ENCODE assay signal across 1 cellular context in the genomic region with DNA sequence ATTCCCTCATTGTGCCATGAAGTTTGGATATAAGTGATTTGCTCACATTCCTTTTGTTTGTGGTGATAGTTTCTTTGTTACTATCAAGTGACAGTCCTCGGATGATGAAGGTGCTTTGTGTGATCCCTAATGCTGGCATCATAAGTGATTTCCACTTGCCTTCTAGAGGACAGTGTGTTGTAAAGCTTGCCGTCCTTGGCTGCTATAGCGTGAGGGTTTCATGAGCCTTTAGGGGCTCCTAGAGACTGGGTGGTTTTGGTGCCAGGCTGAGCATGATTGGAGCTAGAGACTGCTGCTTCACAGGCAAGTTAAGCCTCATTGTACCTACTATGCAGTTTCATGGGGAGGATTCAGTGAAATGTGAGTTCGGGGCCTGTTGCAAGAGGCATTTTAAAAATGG.
TF ChIP-seq lines count a peak whose summit lies in the region.

No MANE protein-coding gene starts in this region.

TF ChIP-seq in SK-N-SH, 30 proteins besides CTCF, POLR2A, EP300 and RAD21 (continued from another document):
- TF ChIP-seq ZBTB33 (IDR thresholded peaks at IDR 0.05; ENCODE audit: borderline replicate concordance, low read depth) (no peak), EZH2phosphoT487 (IDR thresholded peaks at IDR 0.05; ENCODE audit: borderline replicate concordance, low read depth) (no peak), TCF12 (IDR thresholded peaks at IDR 0.05) (no peak), FOXM1 (IDR thresholded peaks at IDR 0.05; ENCODE audit: low read depth) (no peak), NFIC (IDR thresholded peaks at IDR 0.05; ENCODE audit: borderline replicate concordance) (no peak), RXRA (IDR thresholded peaks at IDR 0.05; ENCODE audit: borderline replicate concordance, low read depth) (no peak), RCOR1 (IDR thresholded peaks at IDR 0.05; ENCODE audit: low read length) (no peak)
- TF ChIP-seq, protein P1, sequence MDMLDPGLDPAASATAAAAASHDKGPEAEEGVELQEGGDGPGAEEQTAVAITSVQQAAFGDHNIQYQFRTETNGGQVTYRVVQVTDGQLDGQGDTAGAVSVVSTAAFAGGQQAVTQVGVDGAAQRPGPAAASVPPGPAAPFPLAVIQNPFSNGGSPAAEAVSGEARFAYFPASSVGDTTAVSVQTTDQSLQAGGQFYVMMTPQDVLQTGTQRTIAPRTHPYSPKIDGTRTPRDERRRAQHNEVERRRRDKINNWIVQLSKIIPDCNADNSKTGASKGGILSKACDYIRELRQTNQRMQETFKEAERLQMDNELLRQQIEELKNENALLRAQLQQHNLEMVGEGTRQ (IDR thresholded peaks at IDR 0.05; ENCODE audit: borderline replicate concordance, low read depth, low read length): no peak
